Comparison of ENCODE assay signal across 1 cellular context in genomic region chr16:85426806-85427205, GRCh38.
TF ChIP-seq lines count a peak whose summit lies in the region.

No MANE protein-coding gene starts in this region.

TF ChIP-seq in K562, 482 proteins besides CTCF, POLR2A, EP300 and RAD21 (continued from another document):
- TF ChIP-seq, protein P1, sequence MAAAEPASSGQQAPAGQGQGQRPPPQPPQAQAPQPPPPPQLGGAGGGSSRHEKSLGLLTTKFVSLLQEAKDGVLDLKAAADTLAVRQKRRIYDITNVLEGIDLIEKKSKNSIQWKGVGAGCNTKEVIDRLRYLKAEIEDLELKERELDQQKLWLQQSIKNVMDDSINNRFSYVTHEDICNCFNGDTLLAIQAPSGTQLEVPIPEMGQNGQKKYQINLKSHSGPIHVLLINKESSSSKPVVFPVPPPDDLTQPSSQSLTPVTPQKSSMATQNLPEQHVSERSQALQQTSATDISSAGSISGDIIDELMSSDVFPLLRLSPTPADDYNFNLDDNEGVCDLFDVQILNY (CRISPR knock-in tag; IDR thresholded peaks at IDR 0.05), result no peak
- no peak for TF ChIP-seq ELF4 (CRISPR knock-in tag; IDR thresholded peaks at IDR 0.05)
- TF ChIP-seq YY1 (IDR thresholded peaks at IDR 0.05; ENCODE audit: borderline replicate concordance in 1 of 3, control insufficient read depth in 1 of 3, extremely low read depth in 1 of 3, insufficient read depth in 3 of 3, insufficient read length in 1 of 3, insufficient replicate concordance in 2 of 3, low read depth in 1 of 3, low read length in 2 of 3), result no peak
- no peak for TF ChIP-seq NR1H2 (CRISPR knock-in tag; IDR thresholded peaks at IDR 0.05)
- TF ChIP-seq HOXB6 (CRISPR knock-in tag; IDR thresholded peaks at IDR 0.05; ENCODE audit: borderline replicate concordance), result no peak
- TF ChIP-seq ZNF584 (CRISPR knock-in tag; IDR thresholded peaks at IDR 0.05; ENCODE audit: low read depth), result no peak
- no peak for TF ChIP-seq RNF2 (IDR thresholded peaks at IDR 0.05)
- TF ChIP-seq ETV6 (IDR thresholded peaks at IDR 0.05; ENCODE audit: borderline replicate concordance in 1 of 2, low read depth in 2 of 2, low read length in 1 of 2), result no peak
- no peak for TF ChIP-seq ETV6 (CRISPR knock-in tag; IDR thresholded peaks at IDR 0.05; ENCODE audit: borderline replicate concordance)
- no peak for TF ChIP-seq ZBTB5 (IDR thresholded peaks at IDR 0.05)
- no peak for TF ChIP-seq ZNF282 (CRISPR knock-in tag; IDR thresholded peaks at IDR 0.05)
- TF ChIP-seq FUS (optimal IDR thresholded peaks at IDR 0.05; ENCODE audit: low read depth, low read length), result no peak
- no peak for TF ChIP-seq JUN (IDR thresholded peaks at IDR 0.05; ENCODE audit: borderline replicate concordance, low read depth, low read length)
- no peak for TF ChIP-seq JUN (CRISPR knock-in tag; IDR thresholded peaks at IDR 0.05; ENCODE audit: borderline replicate concordance)
- TF ChIP-seq, protein P2, sequence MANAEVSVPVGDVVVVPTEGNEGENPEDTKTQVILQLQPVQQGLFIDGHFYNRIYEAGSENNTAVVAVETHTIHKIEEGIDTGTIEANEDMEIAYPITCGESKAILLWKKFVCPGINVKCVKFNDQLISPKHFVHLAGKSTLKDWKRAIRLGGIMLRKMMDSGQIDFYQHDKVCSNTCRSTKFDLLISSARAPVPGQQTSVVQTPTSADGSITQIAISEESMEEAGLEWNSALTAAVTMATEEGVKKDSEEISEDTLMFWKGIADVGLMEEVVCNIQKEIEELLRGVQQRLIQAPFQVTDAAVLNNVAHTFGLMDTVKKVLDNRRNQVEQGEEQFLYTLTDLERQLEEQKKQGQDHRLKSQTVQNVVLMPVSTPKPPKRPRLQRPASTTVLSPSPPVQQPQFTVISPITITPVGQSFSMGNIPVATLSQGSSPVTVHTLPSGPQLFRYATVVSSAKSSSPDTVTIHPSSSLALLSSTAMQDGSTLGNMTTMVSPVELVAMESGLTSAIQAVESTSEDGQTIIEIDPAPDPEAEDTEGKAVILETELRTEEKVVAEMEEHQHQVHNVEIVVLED (CRISPR knock-in tag; IDR thresholded peaks at IDR 0.05), result no peak
- no peak for TF ChIP-seq FIP1L1 (IDR thresholded peaks at IDR 0.05; ENCODE audit: low read depth, low read length, poor library complexity, severe bottlenecking)
- no peak for TF ChIP-seq CEBPB (tag; IDR thresholded peaks at IDR 0.05)
- no peak for TF ChIP-seq BACH1 (tag; IDR thresholded peaks at IDR 0.05)
- 0 out of 2 replicates have a peak, but pooled peaks have one; percentile 26 for TF ChIP-seq ESRRA (IDR thresholded peaks at IDR 0.05; ENCODE audit: borderline replicate concordance, low read depth)
- TF ChIP-seq TEAD1 (CRISPR knock-in tag; IDR thresholded peaks at IDR 0.05), result no peak
- TF ChIP-seq BCOR (IDR thresholded peaks at IDR 0.05), result peak; percentile 45; the same call in 1 of the 2 replicates
- TF ChIP-seq RNF219 (CRISPR knock-in tag; IDR thresholded peaks at IDR 0.05), result no peak
- no peak for TF ChIP-seq XRCC5 (IDR thresholded peaks at IDR 0.05; ENCODE audit: low read depth, low read length)
- no peak for TF ChIP-seq SRSF7 (optimal IDR thresholded peaks at IDR 0.05; ENCODE audit: low read depth, low read length)
- TF ChIP-seq RCOR1 (IDR thresholded peaks at IDR 0.05; ENCODE audit: borderline replicate concordance in 1 of 2, low read depth in 2 of 2, low read length in 2 of 2), result 0 out of 4 replicates have a peak, but pooled peaks of 1 of the 2 experiments have one; percentile 17
- TF ChIP-seq KLF16 (IDR thresholded peaks at IDR 0.05), result no peak
- TF ChIP-seq STAT6 (CRISPR knock-in tag; IDR thresholded peaks at IDR 0.05), result no peak
- no peak for TF ChIP-seq CAMTA2 (CRISPR knock-in tag; conservative IDR thresholded peaks at IDR 0.05)
- no peak for TF ChIP-seq KAT2B (IDR thresholded peaks at IDR 0.05; ENCODE audit: low read depth, low read length)
- TF ChIP-seq ZFP36 (IDR thresholded peaks at IDR 0.05; ENCODE audit: low read depth, low read length, partially characterized antibody), result no peak
- TF ChIP-seq, protein P3, sequence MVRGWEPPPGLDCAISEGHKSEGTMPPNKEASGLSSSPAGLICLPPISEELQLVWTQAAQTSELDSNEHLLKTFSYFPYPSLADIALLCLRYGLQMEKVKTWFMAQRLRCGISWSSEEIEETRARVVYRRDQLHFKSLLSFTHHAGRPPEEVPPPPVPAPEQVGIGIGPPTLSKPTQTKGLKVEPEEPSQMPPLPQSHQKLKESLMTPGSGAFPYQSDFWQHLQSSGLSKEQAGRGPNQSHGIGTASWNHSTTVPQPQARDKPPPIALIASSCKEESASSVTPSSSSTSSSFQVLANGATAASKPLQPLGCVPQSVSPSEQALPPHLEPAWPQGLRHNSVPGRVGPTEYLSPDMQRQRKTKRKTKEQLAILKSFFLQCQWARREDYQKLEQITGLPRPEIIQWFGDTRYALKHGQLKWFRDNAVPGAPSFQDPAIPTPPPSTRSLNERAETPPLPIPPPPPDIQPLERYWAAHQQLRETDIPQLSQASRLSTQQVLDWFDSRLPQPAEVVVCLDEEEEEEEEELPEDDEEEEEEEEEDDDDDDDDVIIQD (CRISPR knock-in tag; IDR thresholded peaks at IDR 0.05), result no peak
- TF ChIP-seq KDM1A (IDR thresholded peaks at IDR 0.05), result 0 out of 4 replicates have a peak, but pooled peaks of 1 of the 2 experiments have one; percentile 16
- TF ChIP-seq, protein P4, sequence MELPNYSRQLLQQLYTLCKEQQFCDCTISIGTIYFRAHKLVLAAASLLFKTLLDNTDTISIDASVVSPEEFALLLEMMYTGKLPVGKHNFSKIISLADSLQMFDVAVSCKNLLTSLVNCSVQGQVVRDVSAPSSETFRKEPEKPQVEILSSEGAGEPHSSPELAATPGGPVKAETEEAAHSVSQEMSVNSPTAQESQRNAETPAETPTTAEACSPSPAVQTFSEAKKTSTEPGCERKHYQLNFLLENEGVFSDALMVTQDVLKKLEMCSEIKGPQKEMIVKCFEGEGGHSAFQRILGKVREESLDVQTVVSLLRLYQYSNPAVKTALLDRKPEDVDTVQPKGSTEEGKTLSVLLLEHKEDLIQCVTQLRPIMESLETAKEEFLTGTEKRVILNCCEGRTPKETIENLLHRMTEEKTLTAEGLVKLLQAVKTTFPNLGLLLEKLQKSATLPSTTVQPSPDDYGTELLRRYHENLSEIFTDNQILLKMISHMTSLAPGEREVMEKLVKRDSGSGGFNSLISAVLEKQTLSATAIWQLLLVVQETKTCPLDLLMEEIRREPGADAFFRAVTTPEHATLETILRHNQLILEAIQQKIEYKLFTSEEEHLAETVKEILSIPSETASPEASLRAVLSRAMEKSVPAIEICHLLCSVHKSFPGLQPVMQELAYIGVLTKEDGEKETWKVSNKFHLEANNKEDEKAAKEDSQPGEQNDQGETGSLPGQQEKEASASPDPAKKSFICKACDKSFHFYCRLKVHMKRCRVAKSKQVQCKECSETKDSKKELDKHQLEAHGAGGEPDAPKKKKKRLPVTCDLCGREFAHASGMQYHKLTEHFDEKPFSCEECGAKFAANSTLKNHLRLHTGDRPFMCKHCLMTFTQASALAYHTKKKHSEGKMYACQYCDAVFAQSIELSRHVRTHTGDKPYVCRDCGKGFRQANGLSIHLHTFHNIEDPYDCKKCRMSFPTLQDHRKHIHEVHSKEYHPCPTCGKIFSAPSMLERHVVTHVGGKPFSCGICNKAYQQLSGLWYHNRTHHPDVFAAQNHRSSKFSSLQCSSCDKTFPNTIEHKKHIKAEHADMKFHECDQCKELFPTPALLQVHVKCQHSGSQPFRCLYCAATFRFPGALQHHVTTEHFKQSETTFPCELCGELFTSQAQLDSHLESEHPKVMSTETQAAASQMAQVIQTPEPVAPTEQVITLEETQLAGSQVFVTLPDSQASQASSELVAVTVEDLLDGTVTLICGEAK (IDR thresholded peaks at IDR 0.05), result no peak
- TF ChIP-seq, protein P4 (CRISPR knock-in tag; IDR thresholded peaks at IDR 0.05), result no peak
